ENCODE assay signal across 15 cellular contexts in genomic region chr22:40578171-40578570, GRCh38. TPM values are rescaled to one million over a fixed set of nuclear protein-coding genes. Genes with fewer than 3 reads are reported as not detected.
A peak's percentile ranks its signal among the peaks of the same experiment; 100 is the strongest.
DNase-seq lines count a peak whose midpoint lies in the region; ATAC-seq and TF ChIP-seq lines count a peak whose summit lies in the region.
"Had no signal": no experiment of that assay in that cellular context is flagged by ENCODE, and none has a peak within 500 bp of the region (broad histone marks: within the 10 kb centered on the region; RNA-seq: fewer than 3 reads in every experiment).

No MANE protein-coding gene starts in this region.

- no peaks in the 10 kb centered on the region for H3K36me3 ChIP-seq in transverse colon
- H3K36me3 ChIP-seq: left ventricle myocardium inferior, WERI-Rb-1 had no signal

- H3K9me3 Mint-ChIP-seq in T-helper 1 cell treated with Interleukin-12 subunit alpha and Interleukin-12 subunit beta and Interleukin-4 antibody, amounts not matched to agents 30 μg/mL and 1 μg/mL, for 36 hours: no peaks in the 10 kb centered on the region
- H3K9me3 Mint-ChIP-seq in activated naive CD4-positive, alpha-beta T cell treated with anti-CD3 and anti-CD28 coated beads, Interleukin-2, amount 50 U/mL, for 24 hours: no peaks in the 10 kb centered on the region
- H3K9me3 Mint-ChIP-seq: effector memory CD8-positive, alpha-beta T cell had no signal

- intact Hi-C loops in transverse colon (cut with DNase I; ENCODE audit: low total_unique reads): no loop called here

- WGBS in transverse colon (ENCODE audit: low coverage in 1 of 2), 2 donors: 90 to 91% methylated on average over 3 to 4 of the region's 4 CpGs

- no peak for TF ChIP-seq POLR2A in transverse colon (IDR thresholded peaks at IDR 0.05)

- DNase-seq in activated CD4-positive, CD25-positive, alpha-beta regulatory T cell treated with anti-CD3 and anti-CD28 coated beads, Interleukin-2, amount 50 U/mL, for 72 hours: no peak
- DNase-seq in stimulated activated CD4-positive, alpha-beta T cell treated with anti-CD3 and anti-CD28 coated beads, Interleukin-4, amount 100 ng/mL, for 1 hour: peak; percentile 11
- DNase-seq in foreskin keratinocyte (no peak), transverse colon (no peak)
- DNase-seq: effector memory CD8-positive, alpha-beta T cell; left ventricle myocardium inferior; NCI-H1105 treated with DMSO at 0.1 percent for 48 hours; NCI-H526; SHP77; WERI-Rb-1 had no signal

- H3K4me1 Mint-ChIP-seq in T-helper 1 cell treated with Interleukin-12 subunit alpha and Interleukin-12 subunit beta and Interleukin-4 antibody, amounts not matched to agents 30 μg/mL and 1 μg/mL, for 36 hours (ENCODE audit: low read depth): peaks cover 20% of the 10 kb centered on the region
- H3K4me1 Mint-ChIP-seq in activated naive CD4-positive, alpha-beta T cell treated with anti-CD3 and anti-CD28 coated beads, Interleukin-2, amount 50 U/mL, for 24 hours: peaks cover 30% of the 10 kb centered on the region

- TF ChIP-seq EP300 in transverse colon (IDR thresholded peaks at IDR 0.05; ENCODE audit: low read depth): no peak

- H3K27me3 ChIP-seq in foreskin keratinocyte (no peaks in the 10 kb centered on the region), transverse colon (no peaks in the 10 kb centered on the region)

- no peaks in the 10 kb centered on the region for H3K27me3 Mint-ChIP-seq in T-helper 1 cell treated with Interleukin-12 subunit alpha and Interleukin-12 subunit beta and Interleukin-4 antibody, amounts not matched to agents 30 μg/mL and 1 μg/mL, for 36 hours (ENCODE audit: low read depth)
- H3K27me3 Mint-ChIP-seq in activated naive CD4-positive, alpha-beta T cell treated with anti-CD3 and anti-CD28 coated beads, Interleukin-2, amount 50 U/mL, for 24 hours: no peaks in the 10 kb centered on the region
- H3K27me3 Mint-ChIP-seq: effector memory CD8-positive, alpha-beta T cell had no signal

- H3K4me3 Mint-ChIP-seq in T-helper 1 cell treated with Interleukin-12 subunit alpha and Interleukin-12 subunit beta and Interleukin-4 antibody, amounts not matched to agents 30 μg/mL and 1 μg/mL, for 36 hours: peak overlapping the region; percentile 17
- H3K4me3 Mint-ChIP-seq in activated naive CD4-positive, alpha-beta T cell treated with anti-CD3 and anti-CD28 coated beads, Interleukin-2, amount 50 U/mL, for 24 hours: peak overlapping the region; percentile 2
- H3K4me3 Mint-ChIP-seq: effector memory CD8-positive, alpha-beta T cell had no signal

- H3K27ac ChIP-seq in foreskin keratinocyte (no peak overlapping the region), transverse colon (no peak overlapping the region)
- H3K27ac ChIP-seq: 22Rv1, left ventricle myocardium inferior, WERI-Rb-1 had no signal

- no peaks in the 10 kb centered on the region for H3K9me3 ChIP-seq in transverse colon
- H3K9me3 ChIP-seq: left ventricle myocardium inferior had no signal

- H3K36me3 Mint-ChIP-seq in T-helper 1 cell treated with Interleukin-12 subunit alpha and Interleukin-12 subunit beta and Interleukin-4 antibody, amounts not matched to agents 30 μg/mL and 1 μg/mL, for 36 hours (ENCODE audit: low read depth): peaks cover 8% of the 10 kb centered on the region
- peaks cover 8% of the 10 kb centered on the region for H3K36me3 Mint-ChIP-seq in activated naive CD4-positive, alpha-beta T cell treated with anti-CD3 and anti-CD28 coated beads, Interleukin-2, amount 50 U/mL, for 24 hours

- no peaks in the 10 kb centered on the region for H3K4me1 ChIP-seq in foreskin keratinocyte
- H3K4me1 ChIP-seq in transverse colon: peaks cover 0 to 1% (median 0%) of the 10 kb centered on the region in 4 donors

- TF ChIP-seq CTCF in foreskin keratinocyte (conservative IDR thresholded peaks at IDR 0.05): no peak
- TF ChIP-seq CTCF in transverse colon (IDR thresholded peaks at IDR 0.05): no peak

- peak; percentile 79 to 82 for ATAC-seq in activated CD4-positive, CD25-positive, alpha-beta regulatory T cell treated with anti-CD3 and anti-CD28 coated beads, Interleukin-2, amount 50 U/mL, for 24 hours
- no peak for ATAC-seq in foreskin keratinocyte
- no peak for ATAC-seq in GM21786 (IDR thresholded peaks at IDR 0.05; ENCODE audit: unreplicated experiment)
- ATAC-seq: effector memory CD8-positive, alpha-beta T cell had no signal

- peak overlapping the region; percentile 85 for H3K27ac Mint-ChIP-seq in T-helper 1 cell treated with Interleukin-12 subunit alpha and Interleukin-12 subunit beta and Interleukin-4 antibody, amounts not matched to agents 30 μg/mL and 1 μg/mL, for 36 hours
- peak overlapping the region; percentile 82 for H3K27ac Mint-ChIP-seq in activated naive CD4-positive, alpha-beta T cell treated with anti-CD3 and anti-CD28 coated beads, Interleukin-2, amount 50 U/mL, for 24 hours

- H3K4me3 ChIP-seq in transverse colon: no peak overlapping the region
- H3K4me3 ChIP-seq: left ventricle myocardium inferior had no signal

- in situ Hi-C loops in transverse colon (cut with MboI; ENCODE audit: low pct_ligation_motif_present in 1 of 4, low pct_unique_long_range_greater_than_20kb in 1 of 4, low sequenced_read_pairs in 3 of 4): no loop called here

RNA-seq across cellular contexts. Expression of gene MRTFA, which starts 58.3 kb away (rescaled TPM):
- 29.3 and 29.8 TPM in 2 replicates for total RNA-seq in foreskin keratinocyte
- polyA plus RNA-seq in foreskin keratinocyte: 17.0 and 18.6 TPM in 2 replicates
- total RNA-seq in transverse colon: 100 to 1,000 TPM in 2 of 4 donors, 10 to 100 TPM in 2; 46.0 to 408 (median 90.0) TPM

Comparison
In these comparisons a context has a peak if more than half of its experiments do, and no peak if none do; other contexts are left out.
1. ATAC-seq: peak in activated CD4-positive, CD25-positive, alpha-beta regulatory T cell treated with anti-CD3 and anti-CD28 coated beads, Interleukin-2, amount 50 U/mL, for 24 hours (2 of 2); none in foreskin keratinocyte (single experiment) and GM21786 (single experiment).